Comparison of ENCODE assay signal across 9 cellular contexts in genomic region chr2:87054375-87054774, GRCh38. TPM values are rescaled to one million over a fixed set of nuclear protein-coding genes. Genes with fewer than 3 reads are reported as not detected.
DNase-seq lines count a peak whose midpoint lies in the region; ATAC-seq, FAIRE-seq and TF ChIP-seq lines count a peak whose summit lies in the region.
"Not testable (repeated sequence)": the region's sequence is repeated elsewhere in the genome, so short reads cannot be mapped to it uniquely, and the experiment has no call there.
"Had no signal": no experiment of that assay in that cellular context is flagged by ENCODE, and none has a peak within 500 bp of the region (broad histone marks: within the 10 kb centered on the region; RNA-seq: fewer than 3 reads in every experiment).

No MANE protein-coding gene starts in this region.

- H3K36me3 ChIP-seq in upper lobe of right lung = not testable (repeated sequence)

- not testable (repeated sequence) for H3K4me3 ChIP-seq in upper lobe of right lung

- not testable (repeated sequence) for H3K4me1 Mint-ChIP-seq in activated CD4-positive, alpha-beta T cell treated with anti-CD3 and anti-CD28 coated beads, Interleukin-2, amount 10 ng/mL, durations not matched to agents 24 days and 14 days; activated T-cell treated with anti-CD3 and anti-CD28 coated beads, Interleukin-2, amount 50 U/mL, for 4 hours (ENCODE audit: low read depth); activated naive CD4-positive, alpha-beta T cell treated with anti-CD3 and anti-CD28 coated beads, Interleukin-2, amount 50 U/mL, for 24 hours; central memory CD8-positive, alpha-beta T cell; natural killer cell treated with Interleukin-12 subunit alpha and Interleukin-12 subunit beta and Interleukin-15 and Interleukin-18, amount 100 ng/mL, for 72 hours (ENCODE audit: low read depth in 2 of 2)

- not testable (repeated sequence) for H3K9me3 ChIP-seq in upper lobe of right lung

- TF ChIP-seq CTCF in upper lobe of right lung (IDR thresholded peaks at IDR 0.05) = not testable (repeated sequence)

- intact Hi-C loops in activated CD4-positive, alpha-beta T cell treated with anti-CD3 and anti-CD28 coated beads, Interleukin-2, amount 10 ng/mL, durations not matched to agents 24 days and 14 days (cut with micrococcal nuclease); left ventricle myocardium superior (cut with micrococcal nuclease); upper lobe of right lung (cut with DNase I): not testable (repeated sequence)

- peak overlapping the region; percentile 83 for H3K27ac Mint-ChIP-seq in activated CD4-positive, alpha-beta T cell treated with anti-CD3 and anti-CD28 coated beads, Interleukin-2, amount 10 ng/mL, durations not matched to agents 24 days and 14 days
- H3K27ac Mint-ChIP-seq in activated naive CD4-positive, alpha-beta T cell treated with anti-CD3 and anti-CD28 coated beads, Interleukin-2, amount 50 U/mL, for 24 hours = peak overlapping the region; percentile 88
- peak overlapping the region; percentile 89 for H3K27ac Mint-ChIP-seq in central memory CD8-positive, alpha-beta T cell (ENCODE audit: low read depth)
- H3K27ac Mint-ChIP-seq in natural killer cell treated with Interleukin-12 subunit alpha and Interleukin-12 subunit beta and Interleukin-15 and Interleukin-18, amount 100 ng/mL, for 72 hours = peak overlapping the region; percentile 70 to 80

- H3K36me3 Mint-ChIP-seq in activated CD4-positive, alpha-beta T cell treated with anti-CD3 and anti-CD28 coated beads, Interleukin-2, amount 10 ng/mL, durations not matched to agents 24 days and 14 days (ENCODE audit: low read depth); activated T-cell treated with anti-CD3 and anti-CD28 coated beads, Interleukin-2, amount 50 U/mL, for 4 hours (ENCODE audit: insufficient read depth); activated naive CD4-positive, alpha-beta T cell treated with anti-CD3 and anti-CD28 coated beads, Interleukin-2, amount 50 U/mL, for 24 hours; natural killer cell treated with Interleukin-12 subunit alpha and Interleukin-12 subunit beta and Interleukin-15 and Interleukin-18, amount 100 ng/mL, for 72 hours: not testable (repeated sequence)
- H3K36me3 Mint-ChIP-seq in central memory CD8-positive, alpha-beta T cell (ENCODE audit: insufficient read depth) = peaks cover 16% of the 10 kb centered on the region

- not testable (repeated sequence) for H3K27me3 ChIP-seq in upper lobe of right lung

- H3K9me3 Mint-ChIP-seq in activated CD4-positive, alpha-beta T cell treated with anti-CD3 and anti-CD28 coated beads, Interleukin-2, amount 10 ng/mL, durations not matched to agents 24 days and 14 days; activated T-cell treated with anti-CD3 and anti-CD28 coated beads, Interleukin-2, amount 50 U/mL, for 4 hours; activated naive CD4-positive, alpha-beta T cell treated with anti-CD3 and anti-CD28 coated beads, Interleukin-2, amount 50 U/mL, for 24 hours; central memory CD8-positive, alpha-beta T cell; natural killer cell treated with Interleukin-12 subunit alpha and Interleukin-12 subunit beta and Interleukin-15 and Interleukin-18, amount 100 ng/mL, for 72 hours: not testable (repeated sequence)

- not testable (repeated sequence) for H3K27ac ChIP-seq in upper lobe of right lung

- not testable (repeated sequence) for DNase-seq in HTR-8/SVneo (ENCODE audit: insufficient read length, low spot score); activated CD4-positive, alpha-beta T cell treated with anti-CD3 and anti-CD28 coated beads, Interleukin-2, amount 10 ng/mL, durations not matched to agents 24 days and 14 days; activated T-cell treated with anti-CD3 and anti-CD28 coated beads, Interleukin-2, amount 50 U/mL, for 4 hours; central memory CD8-positive, alpha-beta T cell (ENCODE audit: low spot score in 2 of 2); left ventricle myocardium superior; upper lobe of right lung
- peak; percentile 61 for DNase-seq in natural killer cell treated with Interleukin-12 subunit alpha and Interleukin-12 subunit beta and Interleukin-15 and Interleukin-18, amount 100 ng/mL, for 72 hours (ENCODE audit: low spot score)

- peak; percentile 33 for FAIRE-seq in HTR-8/SVneo (lab: Jason Lieb, UNC)

- H3K4me1 ChIP-seq in upper lobe of right lung = not testable (repeated sequence)

- not testable (repeated sequence) for H3K4me3 Mint-ChIP-seq in activated CD4-positive, alpha-beta T cell treated with anti-CD3 and anti-CD28 coated beads, Interleukin-2, amount 10 ng/mL, durations not matched to agents 24 days and 14 days; activated T-cell treated with anti-CD3 and anti-CD28 coated beads, Interleukin-2, amount 50 U/mL, for 4 hours; activated naive CD4-positive, alpha-beta T cell treated with anti-CD3 and anti-CD28 coated beads, Interleukin-2, amount 50 U/mL, for 24 hours; central memory CD8-positive, alpha-beta T cell
- H3K4me3 Mint-ChIP-seq in natural killer cell treated with Interleukin-12 subunit alpha and Interleukin-12 subunit beta and Interleukin-15 and Interleukin-18, amount 100 ng/mL, for 72 hours = peak overlapping the region; percentile 77

- not testable (repeated sequence) for H3K27me3 Mint-ChIP-seq in activated CD4-positive, alpha-beta T cell treated with anti-CD3 and anti-CD28 coated beads, Interleukin-2, amount 10 ng/mL, durations not matched to agents 24 days and 14 days; activated T-cell treated with anti-CD3 and anti-CD28 coated beads, Interleukin-2, amount 50 U/mL, for 4 hours (ENCODE audit: low read depth); activated naive CD4-positive, alpha-beta T cell treated with anti-CD3 and anti-CD28 coated beads, Interleukin-2, amount 50 U/mL, for 24 hours; central memory CD8-positive, alpha-beta T cell; natural killer cell treated with Interleukin-12 subunit alpha and Interleukin-12 subunit beta and Interleukin-15 and Interleukin-18, amount 100 ng/mL, for 72 hours

- peak; percentile 66 to 77 for ATAC-seq in activated T-cell treated with anti-CD3 and anti-CD28 coated beads, Interleukin-2, amount 50 U/mL, for 4 hours
- peak; percentile 89 for ATAC-seq in central memory CD8-positive, alpha-beta T cell (replicated peaks; ENCODE audit: extremely low read depth, poor library complexity, severe bottlenecking)
- ATAC-seq in left ventricle myocardium superior = peak; percentile 31
- peak; percentile 100 for ATAC-seq in natural killer cell treated with Interleukin-12 subunit alpha and Interleukin-12 subunit beta and Interleukin-15 and Interleukin-18, amount 100 ng/mL, for 72 hours
- ATAC-seq in upper lobe of right lung = peak; percentile 46

RNA-seq across cellular contexts. Expression of gene PLGLB1, which starts 32.7 kb away (rescaled TPM):
- total RNA-seq in activated CD4-positive, alpha-beta T cell treated with anti-CD3 and anti-CD28 coated beads, Interleukin-2, amount 10 ng/mL, durations not matched to agents 24 days and 14 days = 0.85 and 3.4 TPM in 2 replicates
- total RNA-seq in activated T-cell treated with anti-CD3 and anti-CD28 coated beads, Interleukin-2, amount 50 U/mL, for 4 hours = 1 to 10 TPM in 2 of 3 donors, under 1 TPM in 1; 0.35 to 1.3 (median 1.1) TPM
- total RNA-seq in left ventricle myocardium superior (2.7 TPM), upper lobe of right lung (3.3 TPM)
- 1 to 10 TPM in 1 of 2 donors, not detected in 1; 2.4 TPM for total RNA-seq in natural killer cell treated with Interleukin-12 subunit alpha and Interleukin-12 subunit beta and Interleukin-15 and Interleukin-18, amount 100 ng/mL, for 72 hours
- total RNA-seq: H7 had no signal

Comparison
In these comparisons a context has a peak if more than half of its experiments do, and no peak if none do; other contexts are left out.
1. ATAC-seq: peak in every context shown above with its lines; median percentile 100 in natural killer cell treated with Interleukin-12 subunit alpha and Interleukin-12 subunit beta and Interleukin-15 and Interleukin-18, amount 100 ng/mL, for 72 hours; 89 in central memory CD8-positive, alpha-beta T cell; 72 in activated T-cell treated with anti-CD3 and anti-CD28 coated beads, Interleukin-2, amount 50 U/mL, for 4 hours; 46 in upper lobe of right lung; 31 in left ventricle myocardium superior.